In the genomic region with DNA sequence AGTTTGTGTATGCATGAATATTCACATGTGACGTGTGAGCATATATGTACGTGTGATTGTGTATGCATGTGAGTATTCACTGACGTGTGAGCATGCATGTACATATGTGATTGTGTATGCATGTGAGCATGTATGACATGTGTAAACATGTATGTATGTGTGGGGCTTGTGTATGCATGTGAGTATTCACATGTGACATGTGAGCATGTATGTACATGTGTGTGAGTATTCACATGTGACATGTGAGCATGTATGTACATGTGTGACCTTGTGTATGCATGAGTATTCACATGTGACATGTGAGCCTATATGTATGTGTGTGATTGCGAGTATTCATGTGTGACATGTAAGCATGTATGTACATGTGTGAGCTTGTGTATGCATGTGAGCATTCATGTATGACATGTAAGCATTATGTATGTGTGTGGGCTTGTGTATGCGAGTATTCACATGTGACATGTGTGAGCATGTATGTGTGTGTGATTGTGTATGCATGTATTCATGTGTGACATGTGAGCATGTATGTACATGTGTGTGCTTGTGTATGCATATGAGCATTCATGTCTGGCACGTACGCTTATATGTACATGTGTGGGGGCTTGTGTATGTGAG, we compare ENCODE assay signal across 23 cellular contexts. TPM values are rescaled to one million over a fixed set of nuclear protein-coding genes. Genes with fewer than 3 reads are reported as not detected.
A peak's percentile ranks its signal among the peaks of the same experiment; 100 is the strongest.
DNase-seq lines count a peak whose midpoint lies in the region; ATAC-seq, FAIRE-seq and TF ChIP-seq lines count a peak whose summit lies in the region.
"Had no signal": no experiment of that assay in that cellular context is flagged by ENCODE, and none has a peak within 500 bp of the region (broad histone marks: within the 10 kb centered on the region; RNA-seq: fewer than 3 reads in every experiment).

No MANE protein-coding gene starts in this region.

- H3K18ac ChIP-seq in IMR-90 (ENCODE audit: low read depth, low read length), result no peak overlapping the region

- H4K5ac ChIP-seq in IMR-90 (ENCODE audit: low read depth, low read length), result no peak overlapping the region

- H3K23ac ChIP-seq in IMR-90 (ENCODE audit: low read depth, low read length), result 0 out of 2 replicates have a peak overlapping the region, but pooled peaks have one; percentile 5

- H3K79me2 ChIP-seq in keratinocyte (ENCODE audit: control insufficient read depth, insufficient read depth, low read length), result peaks cover 18% of the 10 kb centered on the region

- no peak for TF ChIP-seq RAD21 in IMR-90 (IDR thresholded peaks at IDR 0.05; ENCODE audit: low read length)

- H3K4me3 Mint-ChIP-seq in stimulated activated effector memory CD8-positive, alpha-beta T cell treated with anti-CD3 and anti-CD28 coated beads, Interleukin-12 subunit alpha, Interleukin-12 subunit beta, amount 100 ng/mL, for 72 hours, result no peak overlapping the region
- H3K4me3 Mint-ChIP-seq: CD4-positive, CD25-positive, alpha-beta regulatory T cell had no signal

- no peak overlapping the region for H2BK5ac ChIP-seq in IMR-90 (ENCODE audit: low read depth, low read length, poor library complexity, severe bottlenecking)

- no peaks in the 10 kb centered on the region for H3K36me3 Mint-ChIP-seq in stimulated activated effector memory CD8-positive, alpha-beta T cell treated with anti-CD3 and anti-CD28 coated beads, Interleukin-12 subunit alpha, Interleukin-12 subunit beta, amount 100 ng/mL, for 72 hours
- H3K36me3 Mint-ChIP-seq: CD4-positive, CD25-positive, alpha-beta regulatory T cell had no signal

- DNase-seq in GM12891 (ENCODE audit: insufficient read length, low spot score) (no peak), IMR-90 (no peak), keratinocyte (ENCODE audit: low read depth, low spot score) (no peak), H7 (no peak), head of caudate nucleus (no peak), NCI-H2081 (lab: John Stamatoyannopoulos, UW) (no peak), HPDE6-E6E7 (ENCODE audit: extremely low spot score) (no peak)
- DNase-seq in stimulated activated effector memory CD8-positive, alpha-beta T cell treated with anti-CD3 and anti-CD28 coated beads, Interleukin-12 subunit alpha, Interleukin-12 subunit beta, amount 100 ng/mL, for 72 hours (ENCODE audit: low spot score in 2 of 2), result no peak
- DNase-seq: BE2C; CD4-positive, CD25-positive, alpha-beta regulatory T cell; DMS 273 treated with DMSO at 0.1 percent for 48 hours; DMS79 treated with DMSO at 0.1 percent for 48 hours; HCEC 1CT; NCI-H1092 treated with DMSO at 0.1 percent for 48 hours; NCI-H146; NCI-H2029; NCI-H226; NCI-H510A treated with DMSO at 0.1 percent for 48 hours; NCI-H774; NK-92 treated with Interleukin-12 subunit alpha and Interleukin-12 subunit beta, amount 100 ng/mL, for 24 hours; Peyer's patch had no signal

- no peak overlapping the region for H3K56ac ChIP-seq in IMR-90 (ENCODE audit: extremely low read depth, insufficient read depth, low read length)

- H3K4me1 Mint-ChIP-seq in stimulated activated effector memory CD8-positive, alpha-beta T cell treated with anti-CD3 and anti-CD28 coated beads, Interleukin-12 subunit alpha, Interleukin-12 subunit beta, amount 100 ng/mL, for 72 hours, result no peaks in the 10 kb centered on the region

- in situ Hi-C loops in IMR-90 (cut with MboI; ENCODE audit: low sequenced_read_pairs), result no loop called here

- no peak overlapping the region for H2BK15ac ChIP-seq in IMR-90 (ENCODE audit: low read depth, low read length)

- CTCF ChIA-PET in IMR-90 (lab: Yijun Ruan, JAX), result no interaction called here

- H2AK5ac ChIP-seq in IMR-90 (ENCODE audit: low read depth, low read length), result no peak overlapping the region

- H3K4me2 ChIP-seq in IMR-90 (ENCODE audit: low read depth, low read length) (no peak overlapping the region), keratinocyte (ENCODE audit: control insufficient read depth, extremely low read depth, insufficient read depth, low read depth, low read length) (no peak overlapping the region)
- H3K4me2 ChIP-seq: KMS-11 had no signal

- H3K4me3 ChIP-seq in IMR-90 (ENCODE audit: insufficient read depth, low read depth, low read length) (no peak overlapping the region), keratinocyte (ENCODE audit: control insufficient read depth in 2 of 3, extremely low read depth in 1 of 3, insufficient read depth in 2 of 3, low read depth in 1 of 3, low read length in 3 of 3) (no peak overlapping the region), H7 (ENCODE audit: insufficient read depth, low read depth, low read length) (no peak overlapping the region)
- H3K4me3 ChIP-seq: Peyer's patch, SJSA1 had no signal

- peaks cover 68% of the 10 kb centered on the region for H4K20me1 ChIP-seq in IMR-90 (ENCODE audit: insufficient read depth, low read length)
- peaks cover 13% of the 10 kb centered on the region for H4K20me1 ChIP-seq in keratinocyte (ENCODE audit: control insufficient read depth, extremely low read depth, insufficient read depth, low read length)

- no peak overlapping the region for H4K8ac ChIP-seq in IMR-90 (ENCODE audit: low read depth in 2 of 2, low read length in 2 of 2)

- H3K9ac ChIP-seq in IMR-90 (ENCODE audit: low read depth, low read length) (no peak overlapping the region), keratinocyte (ENCODE audit: control insufficient read depth, extremely low read depth, insufficient read depth, low read length) (no peak overlapping the region)
- H3K9ac ChIP-seq: KMS-11 had no signal

- no peak overlapping the region for H2BK120ac ChIP-seq in IMR-90 (ENCODE audit: low read depth, low read length)

- ATAC-seq in IMR-90 (ENCODE audit: low read depth), result no peak
- ATAC-seq in stimulated activated effector memory CD8-positive, alpha-beta T cell treated with anti-CD3 and anti-CD28 coated beads, Interleukin-12 subunit alpha, Interleukin-12 subunit beta, amount 100 ng/mL, for 72 hours, result no peak

- H3K27me3 ChIP-seq in IMR-90 (ENCODE audit: control insufficient read depth, insufficient read depth, low read length) (no peaks in the 10 kb centered on the region), keratinocyte (ENCODE audit: control insufficient read depth, extremely low read depth, insufficient read depth, low read length) (no peaks in the 10 kb centered on the region), H7 (ENCODE audit: control insufficient read depth, insufficient read depth, low read length) (no peaks in the 10 kb centered on the region)
- H3K27me3 ChIP-seq: Peyer's patch, SJSA1 had no signal

- 98% methylated on average over 7 of the region's 7 CpGs; no CpG with 5 or more reads in 1 of the 2 experiments for WGBS in IMR-90 (ENCODE audit: extremely low coverage in 2 of 2, insufficient read length in 1 of 2), 2 experiments

- no peak overlapping the region for H2BK20ac ChIP-seq in IMR-90 (ENCODE audit: low read depth, low read length)

- peak overlapping the region; percentile 7 for H3K27ac Mint-ChIP-seq in stimulated activated effector memory CD8-positive, alpha-beta T cell treated with anti-CD3 and anti-CD28 coated beads, Interleukin-12 subunit alpha, Interleukin-12 subunit beta, amount 100 ng/mL, for 72 hours

- BruUV-seq in IMR-90 (replicated peaks; lab: Mats Ljungman, UMichigan), result no TSS peak

- FAIRE-seq in GM12891 (lab: Jason Lieb, UNC), result peak; percentile 79
- FAIRE-seq in keratinocyte (lab: Jason Lieb, UNC), result peak; percentile 81

- dilution Hi-C loops in IMR-90 (cut with HindIII; ENCODE audit: low sequenced_read_pairs, unreplicated experiment) (no loop called here), keratinocyte (cut with MboI; ENCODE audit: extremely low pct_ligation_motif_present, low sequenced_read_pairs) (no loop called here)

- H3K4ac ChIP-seq in IMR-90 (ENCODE audit: low read depth, low read length), result no peak overlapping the region

- H4K91ac ChIP-seq in IMR-90 (ENCODE audit: insufficient read depth, low read depth, low read length), result no peak overlapping the region

- H3K27ac ChIP-seq in IMR-90 (ENCODE audit: insufficient read depth, low read length), result no peak overlapping the region
- H3K27ac ChIP-seq in keratinocyte (ENCODE audit: control insufficient read depth, insufficient read depth, low read length), result no peak overlapping the region
- H3K27ac ChIP-seq: KMS-11, Peyer's patch, SJSA1 had no signal

- H3K9me3 ChIP-seq in IMR-90 (ENCODE audit: control insufficient read depth, insufficient read depth, low read length), result no peaks in the 10 kb centered on the region
- no peaks in the 10 kb centered on the region for H3K9me3 ChIP-seq in keratinocyte (ENCODE audit: control insufficient read depth, low read depth, low read length)
- H3K9me3 ChIP-seq: BE2C, Peyer's patch had no signal

- peaks cover 33 to 93% of the 10 kb centered on the region in 2 experiments for H3K79me1 ChIP-seq in IMR-90 (ENCODE audit: low read depth in 1 of 2, low read length in 2 of 2)

- no peak for TF ChIP-seq POLR2A in GM12891 (IDR thresholded peaks at IDR 0.05; ENCODE audit: low read depth, low read length)
- TF ChIP-seq POLR2A in IMR-90 (IDR thresholded peaks at IDR 0.05; ENCODE audit: low read depth, low read length), result no peak

- H2AFZ ChIP-seq in IMR-90 (replicated peaks; ENCODE audit: low read length, poor library complexity) (no peak overlapping the region), keratinocyte (ENCODE audit: control insufficient read depth, low read length) (no peak overlapping the region)

- no peak for TF ChIP-seq CTCF in IMR-90 (conservative IDR thresholded peaks at IDR 0.05; ENCODE audit: low read depth, low read length)
- no peak for TF ChIP-seq CTCF in keratinocyte (optimal IDR thresholded peaks at IDR 0.05 in 1 of 3, IDR thresholded peaks at IDR 0.05 in 1 of 3, conservative IDR thresholded peaks at IDR 0.05 in 1 of 3; ENCODE audit: extremely low read depth in 1 of 3, insufficient read depth in 2 of 3, low read length in 3 of 3)

- intact Hi-C loops in IMR-90 (cut with micrococcal nuclease) (no loop called here), head of caudate nucleus (cut with DNase I) (no loop called here)

- H3K9me3 Mint-ChIP-seq in stimulated activated effector memory CD8-positive, alpha-beta T cell treated with anti-CD3 and anti-CD28 coated beads, Interleukin-12 subunit alpha, Interleukin-12 subunit beta, amount 100 ng/mL, for 72 hours, result no peaks in the 10 kb centered on the region

- H2AK9ac ChIP-seq in IMR-90 (replicated peaks; ENCODE audit: low read depth, low read length, poor library complexity), result no peak overlapping the region

- POLR2A ChIA-PET in IMR-90 (lab: Charles Lee; ENCODE audit: unreplicated experiment), result no interaction called here

- H3K36me3 ChIP-seq in IMR-90 (ENCODE audit: control insufficient read depth, insufficient read depth, low read length) (peaks cover 15% of the 10 kb centered on the region), keratinocyte (ENCODE audit: control insufficient read depth in 2 of 2, extremely low read depth in 1 of 2, insufficient read depth in 2 of 2, low read length in 2 of 2) (peaks cover 3% of the 10 kb centered on the region in 2 experiments), H7 (replicated peaks; ENCODE audit: control insufficient read depth, insufficient read depth, low read length) (peaks cover 2% of the 10 kb centered on the region; the same call in 1 of the 2 replicates)
- H3K36me3 ChIP-seq: BE2C, Peyer's patch, SJSA1 had no signal

- H3K14ac ChIP-seq in IMR-90 (replicated peaks; ENCODE audit: low read depth, low read length), result no peak overlapping the region

- H3K4me1 ChIP-seq in IMR-90 (ENCODE audit: control insufficient read depth, insufficient read depth, low read length) (peaks cover 36% of the 10 kb centered on the region), keratinocyte (ENCODE audit: control insufficient read depth, extremely low read depth, insufficient read depth, low read length) (peaks cover 44% of the 10 kb centered on the region)
- H3K4me1 ChIP-seq: BE2C had no signal

- H3K9me1 ChIP-seq in IMR-90 (ENCODE audit: insufficient read depth, low read length) (peaks cover 31% of the 10 kb centered on the region), keratinocyte (ENCODE audit: control insufficient read depth, extremely low read depth, insufficient read depth, low read length) (no peaks in the 10 kb centered on the region)

RNA-seq across cellular contexts. Expression of a gene that starts 47.8 kb away (rescaled TPM):
- polyA plus RNA-seq in GM12891 (2012; ENCODE audit: low read depth, missing spikeins), result 0.54 TPM
- total RNA-seq in IMR-90 (2012; rRNA removed), result 4.3 and 6.7 TPM in 2 replicates
- polyA plus RNA-seq in IMR-90 (2012; rRNA removed) (46.7 and 52.6 TPM in 2 replicates), keratinocyte (13.0 to 24.0 TPM (median 18.9 TPM) in 3 replicates)
- 66.0 and 124 TPM in 2 replicates for polyA plus RNA-seq in IMR-90 (2012; cell fraction: cytosol; rRNA removed)
- 136 and 394 TPM in 2 replicates for polyA plus RNA-seq in IMR-90 (2012; cell fraction: nucleus; rRNA removed; ENCODE audit: low replicate concordance)
- polyA plus RNA-seq in keratinocyte (2011; ENCODE audit: low read depth), result 3.9 TPM
- polyA plus RNA-seq in keratinocyte (2011; cell fraction: cytosol; rRNA removed), result 3.2 and 8.8 TPM in 2 replicates
- polyA plus RNA-seq in keratinocyte (2011; cell fraction: nucleus; rRNA removed), result 44.9 and 77.1 TPM in 2 replicates
- 9.3 and 34.2 TPM in 2 replicates for polyA plus RNA-seq in keratinocyte (2012; ENCODE audit: low replicate concordance)
- 11.7 to 21.3 TPM (median 14.4 TPM) in 3 replicates for polyA minus RNA-seq in keratinocyte
- polyA minus RNA-seq in keratinocyte (2011; cell fraction: cytosol; rRNA and poly(A)+ RNA removed), result 32.4 TPM
- polyA minus RNA-seq in keratinocyte (2011; cell fraction: nucleus; rRNA and poly(A)+ RNA removed), result 84.5 and 98.7 TPM in 2 replicates
- 327 and 328 TPM in 2 replicates for total RNA-seq in H7 (2014; rRNA removed; shearing (Covaris generic))

Comparison
In these comparisons a context has a peak if more than half of its experiments do, and no peak if none do; other contexts are left out.
1. RNA of a gene that starts 47.8 kb away (total RNA-seq): 327 to 328 TPM in H7; 4.3 to 6.7 TPM in IMR-90; every median in the first group is over 10 times any median in the second.